Comparison of ENCODE assay signal across 8 cellular contexts in genomic region chr3:188788621-188789081, GRCh38.
A peak's percentile ranks its signal among the peaks of the same experiment; 100 is the strongest.
DNase-seq lines count a peak whose midpoint lies in the region; ATAC-seq and TF ChIP-seq lines count a peak whose summit lies in the region.

No MANE protein-coding gene starts in this region.

- no peaks in the 10 kb centered on the region for H3K9me3 Mint-ChIP-seq in activated CD4-positive, alpha-beta T cell treated with anti-CD3 and anti-CD28 coated beads, Interleukin-2, amount 10 ng/mL, durations not matched to agents 24 days and 14 days
- H3K9me3 Mint-ChIP-seq in osteocyte (ENCODE audit: unreplicated experiment) = no peaks in the 10 kb centered on the region

- CTCF ChIA-PET in GM10248 (lab: Yijun Ruan, JAX) = no interaction called here

- DNase-seq in activated CD4-positive, alpha-beta T cell treated with anti-CD3 and anti-CD28 coated beads, Interleukin-2, amount 10 ng/mL, durations not matched to agents 24 days and 14 days = peak; percentile 85
- no peak for DNase-seq in epithelial cell of prostate (ENCODE audit: low read depth, low spot score)
- DNase-seq in stimulated activated CD8-positive, alpha-beta memory T cell treated with anti-CD3 and anti-CD28 coated beads, Interleukin-12 subunit alpha, Interleukin-12 subunit beta, amount 100 ng/mL, for 1 hour (ENCODE audit: low read depth) = peak; percentile 21
- DNase-seq in GM10248 (ENCODE audit: extremely low spot score) = no peak
- DNase-seq in iPS-NIHi7 (ENCODE audit: extremely low spot score) = no peak
- DNase-seq in DMS53 (lab: John Stamatoyannopoulos, UW) = no peak
- DNase-seq in osteocyte (ENCODE audit: extremely low spot score, unreplicated experiment) = no peak

- H3K27me3 Mint-ChIP-seq in activated CD4-positive, alpha-beta T cell treated with anti-CD3 and anti-CD28 coated beads, Interleukin-2, amount 10 ng/mL, durations not matched to agents 24 days and 14 days = no peaks in the 10 kb centered on the region
- no peaks in the 10 kb centered on the region for H3K27me3 Mint-ChIP-seq in osteocyte (ENCODE audit: unreplicated experiment)

- peak overlapping the region; percentile 12 for H3K27ac ChIP-seq in epithelial cell of prostate

- no peak overlapping the region for H3K4me3 Mint-ChIP-seq in activated CD4-positive, alpha-beta T cell treated with anti-CD3 and anti-CD28 coated beads, Interleukin-2, amount 10 ng/mL, durations not matched to agents 24 days and 14 days
- H3K4me3 Mint-ChIP-seq in osteocyte (ENCODE audit: unreplicated experiment) = no peak overlapping the region

- H3K36me3 Mint-ChIP-seq in activated CD4-positive, alpha-beta T cell treated with anti-CD3 and anti-CD28 coated beads, Interleukin-2, amount 10 ng/mL, durations not matched to agents 24 days and 14 days (ENCODE audit: low read depth) = no peaks in the 10 kb centered on the region
- H3K36me3 Mint-ChIP-seq in osteocyte (ENCODE audit: unreplicated experiment) = peaks cover 6% of the 10 kb centered on the region

- intact Hi-C loops in activated CD4-positive, alpha-beta T cell treated with anti-CD3 and anti-CD28 coated beads, Interleukin-2, amount 10 ng/mL, durations not matched to agents 24 days and 14 days (cut with micrococcal nuclease) = loop anchor here (1.0 to 5.0 kb wide), 21 partner anchors 35 to 1420 kb away; partner anchors contain the start of gene RTP4

- POLR2A ChIA-PET in GM10248 (lab: Yijun Ruan, JAX) = no interaction called here

- ATAC-seq in HG02885 (IDR thresholded peaks at IDR 0.05; ENCODE audit: poor library complexity, unreplicated experiment) = peak; percentile 79

- peaks cover 2% of the 10 kb centered on the region for H3K4me1 Mint-ChIP-seq in activated CD4-positive, alpha-beta T cell treated with anti-CD3 and anti-CD28 coated beads, Interleukin-2, amount 10 ng/mL, durations not matched to agents 24 days and 14 days
- no peaks in the 10 kb centered on the region for H3K4me1 Mint-ChIP-seq in osteocyte (ENCODE audit: unreplicated experiment)

- TF ChIP-seq CTCF in GM10248 (IDR thresholded peaks at IDR 0.05; ENCODE audit: control extremely low read depth, extremely low read depth, low read depth, missing control alignments) (no peak), osteocyte (IDR thresholded peaks at IDR 0.05) (no peak)

- H3K27ac Mint-ChIP-seq in activated CD4-positive, alpha-beta T cell treated with anti-CD3 and anti-CD28 coated beads, Interleukin-2, amount 10 ng/mL, durations not matched to agents 24 days and 14 days = no peak overlapping the region
- H3K27ac Mint-ChIP-seq in osteocyte (ENCODE audit: unreplicated experiment) = no peak overlapping the region

Comparison
In these comparisons a context has a peak if more than half of its experiments do, and no peak if none do; other contexts are left out.
1. DNase-seq: peak in activated CD4-positive, alpha-beta T cell treated with anti-CD3 and anti-CD28 coated beads, Interleukin-2, amount 10 ng/mL, durations not matched to agents 24 days and 14 days (single experiment) and stimulated activated CD8-positive, alpha-beta memory T cell treated with anti-CD3 and anti-CD28 coated beads, Interleukin-12 subunit alpha, Interleukin-12 subunit beta, amount 100 ng/mL, for 1 hour (single experiment); none in epithelial cell of prostate (single experiment), GM10248 (single experiment), iPS-NIHi7 (single experiment), DMS53 (single experiment) and osteocyte (single experiment).